14 cellular contexts compared by ENCODE assay signal in genomic region chr10:60901561-60902235, GRCh38. TPM values are rescaled to one million over a fixed set of nuclear protein-coding genes. Genes with fewer than 3 reads are reported as not detected.
DNase-seq lines count a peak whose midpoint lies in the region; ATAC-seq lines count a peak whose summit lies in the region.
"Had no signal": no experiment of that assay in that cellular context is flagged by ENCODE, and none has a peak within 500 bp of the region (broad histone marks: within the 10 kb centered on the region; RNA-seq: fewer than 3 reads in every experiment).

No MANE protein-coding gene starts in this region.

- POLR2A ChIA-PET in naive thymus-derived CD4-positive, alpha-beta T cell (lab: Charles Lee) = no interaction called here

- H3K27me3 ChIP-seq in naive thymus-derived CD4-positive, alpha-beta T cell (ENCODE audit: control insufficient read depth in 2 of 2, insufficient read depth in 2 of 2, low read length in 2 of 2) = peaks cover 0 to 3% of the 10 kb centered on the region in 2 donors
- H3K27me3 ChIP-seq: BLaER1 treated with 17β-estradiol and CSF1 and Interleukin-3, amounts not matched to agents 10 nM and 100 nM; foreskin keratinocyte; neutrophil had no signal

- DNase-seq in DMS53 (lab: John Stamatoyannopoulos, UW) (peak; percentile 52), NCI-H774 (lab: John Stamatoyannopoulos, UW) (peak; percentile 53), Right ventricle myocardium inferior (ENCODE audit: missing footprints) (peak; percentile 63), pons (ENCODE audit: low spot score) (peak; percentile 79)
- DNase-seq in effector CD4-positive, alpha-beta T cell = no peak
- DNase-seq in naive thymus-derived CD4-positive, alpha-beta T cell = no peak
- DNase-seq: foreskin keratinocyte, GM23248 had no signal

- no peaks in the 10 kb centered on the region for H3K4me1 ChIP-seq in naive thymus-derived CD4-positive, alpha-beta T cell (ENCODE audit: control insufficient read depth in 2 of 2, insufficient read depth in 2 of 2, low read length in 2 of 2)
- H3K4me1 ChIP-seq: BLaER1 treated with 17β-estradiol and CSF1 and Interleukin-3, amounts not matched to agents 10 nM and 100 nM; foreskin keratinocyte had no signal

- ATAC-seq in Right ventricle myocardium inferior (peak; percentile 89), HG03045 (IDR thresholded peaks at IDR 0.05; ENCODE audit: unreplicated experiment) (no peak), HG02852 (IDR thresholded peaks at IDR 0.05; ENCODE audit: unreplicated experiment) (no peak)
- no peak for ATAC-seq in naive thymus-derived CD4-positive, alpha-beta T cell
- ATAC-seq: activated naive CD4-positive, alpha-beta T cell treated with anti-CD3 and anti-CD28 coated beads, Interleukin-2, amount 50 U/mL, for 72 hours; foreskin keratinocyte had no signal

- H3K27ac ChIP-seq in naive thymus-derived CD4-positive, alpha-beta T cell (ENCODE audit: low read depth, low read length) = no peak overlapping the region
- H3K27ac ChIP-seq: BLaER1 treated with 17β-estradiol and CSF1 and Interleukin-3, amounts not matched to agents 10 nM and 100 nM; foreskin keratinocyte; GM23248; neutrophil had no signal

- no peaks in the 10 kb centered on the region for H3K36me3 ChIP-seq in naive thymus-derived CD4-positive, alpha-beta T cell (ENCODE audit: control insufficient read depth in 2 of 3, insufficient read depth in 3 of 3, low read length in 3 of 3)
- H3K36me3 ChIP-seq: neutrophil had no signal

- intact Hi-C loops in Right ventricle myocardium inferior (cut with DNase I) = loop anchor here (2.0 kb wide), 1 partner anchor 41 kb away; no protein-coding TSS in a partner anchor
- intact Hi-C loops in naive thymus-derived CD4-positive, alpha-beta T cell (cut with micrococcal nuclease) = no loop called here

- H3K36me3 Mint-ChIP-seq in naive thymus-derived CD4-positive, alpha-beta T cell = peaks cover 0 to 4% (median 0%) of the 10 kb centered on the region in 5 donors

- H3K9me3 Mint-ChIP-seq in naive thymus-derived CD4-positive, alpha-beta T cell = peaks cover 0 to 13% (median under 1%) of the 10 kb centered on the region in 11 donors
- H3K9me3 Mint-ChIP-seq: activated naive CD4-positive, alpha-beta T cell treated with anti-CD3 and anti-CD28 coated beads, Interleukin-2, amount 50 U/mL, for 72 hours had no signal

- no peak overlapping the region for H3K4me3 Mint-ChIP-seq in naive thymus-derived CD4-positive, alpha-beta T cell

- H3K4me3 ChIP-seq in naive thymus-derived CD4-positive, alpha-beta T cell (ENCODE audit: low read length) = no peak overlapping the region
- H3K4me3 ChIP-seq: BLaER1 treated with 17β-estradiol and CSF1 and Interleukin-3, amounts not matched to agents 10 nM and 100 nM; GM23248 had no signal

- no peak overlapping the region for H3K27ac Mint-ChIP-seq in naive thymus-derived CD4-positive, alpha-beta T cell
- H3K27ac Mint-ChIP-seq: activated naive CD4-positive, alpha-beta T cell treated with anti-CD3 and anti-CD28 coated beads, Interleukin-2, amount 50 U/mL, for 72 hours had no signal

- no peaks in the 10 kb centered on the region for H3K4me1 Mint-ChIP-seq in naive thymus-derived CD4-positive, alpha-beta T cell

- H3K9me3 ChIP-seq in naive thymus-derived CD4-positive, alpha-beta T cell (ENCODE audit: control insufficient read depth in 2 of 3, low read length in 3 of 3) = no peaks in the 10 kb centered on the region
- H3K9me3 ChIP-seq: neutrophil had no signal

- peaks cover 5 to 24% (median 8%) of the 10 kb centered on the region in 5 donors for H3K27me3 Mint-ChIP-seq in naive thymus-derived CD4-positive, alpha-beta T cell

- CTCF ChIA-PET in naive thymus-derived CD4-positive, alpha-beta T cell (lab: Charles Lee) = no interaction called here

RNA-seq across cellular contexts. Expression of gene RHOBTB1, which starts 42.3 kb away (rescaled TPM):
- total RNA-seq in Right ventricle myocardium inferior = 12.1 TPM
- total RNA-seq in naive thymus-derived CD4-positive, alpha-beta T cell = 1 to 10 TPM in 1 of 5 experiments, under 1 TPM in 3, not detected in 1; 0.11 to 1.1 (median 0.22) TPM
- polyA plus RNA-seq in naive thymus-derived CD4-positive, alpha-beta T cell = not detected
- total RNA-seq: T-helper 2 cell treated with Interferon-gamma antibody and Interleukin-4, amounts not matched to agents 100 ng/mL and 5 ng/mL, for 36 hours had no signal

Comparison
In these comparisons a context has a peak if more than half of its experiments do, and no peak if none do; other contexts are left out.
1. DNase-seq: peak in DMS53 (single experiment), NCI-H774 (single experiment), Right ventricle myocardium inferior (single experiment) and pons (single experiment); none in effector CD4-positive, alpha-beta T cell (single experiment) and naive thymus-derived CD4-positive, alpha-beta T cell (0 of 9).